9 cellular contexts compared by ENCODE assay signal in the genomic region with DNA sequence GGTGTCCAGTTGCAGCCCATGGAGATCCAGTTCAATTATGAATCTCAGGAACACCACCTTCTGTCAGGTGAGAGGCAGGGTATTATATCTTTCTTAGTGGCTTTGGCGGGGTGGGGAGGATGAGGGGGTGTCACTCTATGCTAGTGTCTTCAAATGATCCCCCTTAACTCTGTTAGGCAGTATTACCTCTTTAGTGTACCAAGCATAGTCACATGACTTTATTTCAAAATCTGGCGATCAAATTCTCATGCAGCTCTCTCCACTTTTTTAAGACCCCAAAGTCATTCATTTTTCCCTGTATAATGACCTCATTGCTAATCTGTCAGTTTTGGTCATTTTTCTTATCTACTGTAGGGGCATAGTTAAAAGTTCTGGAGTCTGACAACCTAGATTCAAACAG. TPM values are rescaled to one million over a fixed set of nuclear protein-coding genes. Genes with fewer than 3 reads are reported as not detected.
A peak's percentile ranks its signal among the peaks of the same experiment; 100 is the strongest.
DNase-seq lines count a peak whose midpoint lies in the region; ATAC-seq and TF ChIP-seq lines count a peak whose summit lies in the region.
"Had no signal": no experiment of that assay in that cellular context is flagged by ENCODE, and none has a peak within 500 bp of the region (broad histone marks: within the 10 kb centered on the region; RNA-seq: fewer than 3 reads in every experiment).

No MANE protein-coding gene starts in this region.

- H3K9me3 ChIP-seq in Panc1 (ENCODE audit: control insufficient read depth, insufficient read depth, low read depth, low read length): peaks cover 35% of the 10 kb centered on the region; the same call in 1 of the 2 replicates

- peaks cover 20% of the 10 kb centered on the region for H3K4me1 Mint-ChIP-seq in progenitor cell of endocrine pancreas (ENCODE audit: low read depth)

- H3K36me3 ChIP-seq in Panc1 (ENCODE audit: control insufficient read depth, insufficient read depth, low read length): peaks cover 6% of the 10 kb centered on the region

- H3K36me3 Mint-ChIP-seq in progenitor cell of endocrine pancreas (ENCODE audit: insufficient read depth): peaks cover 25% of the 10 kb centered on the region

- peak overlapping the region; percentile 83 for H3K4me3 ChIP-seq in GM08714 (ENCODE audit: low read length)
- peak overlapping the region; percentile 89 to 90 for H3K4me3 ChIP-seq in Panc1 (ENCODE audit: low read depth in 2 of 2, low read length in 2 of 2)

- no TSS peak for BruUV-seq in Panc1 (replicated peaks; lab: Mats Ljungman, UMichigan)

- DNase-seq in Panc1 (ENCODE audit: low read depth, low spot score) (no peak), erythroblast (lab: John Stamatoyannopoulos, UW) (peak; percentile 39 to 50), progenitor cell of endocrine pancreas (ENCODE audit: low spot score, unreplicated experiment) (no peak), NCI-H1694 treated with DMSO at 0.1 percent for 48 hours (lab: John Stamatoyannopoulos, UW) (no peak), GOT3 (lab: John Stamatoyannopoulos, UW) (no peak)
- DNase-seq: NCI-H446 treated with DMSO at 0.1 percent for 48 hours had no signal

- POLR2A ChIA-PET in Panc1 (lab: Charles Lee): no interaction called here

- peaks cover 14% of the 10 kb centered on the region for H3K9me3 Mint-ChIP-seq in progenitor cell of endocrine pancreas (ENCODE audit: low read depth)

- H3K27ac Mint-ChIP-seq in progenitor cell of endocrine pancreas: peak overlapping the region; percentile 99

- CTCF ChIA-PET in Panc1 (lab: Charles Lee): no interaction called here

- in situ Hi-C loops in Panc1 (cut with HindIII; ENCODE audit: low pct_unique_long_range_greater_than_20kb, low sequenced_read_pairs): no loop called here

- H3K27ac ChIP-seq in Panc1 (ENCODE audit: low read length): peak overlapping the region; percentile 95

- no peaks in the 10 kb centered on the region for H3K27me3 ChIP-seq in Panc1 (ENCODE audit: control insufficient read depth, insufficient read depth, low read length)

- intact Hi-C loops in Panc1 (cut with micrococcal nuclease; ENCODE audit: unreplicated experiment): no loop called here

- H3K4me3 Mint-ChIP-seq in progenitor cell of endocrine pancreas (ENCODE audit: low read depth): peak overlapping the region; percentile 97

- H3K27me3 Mint-ChIP-seq in progenitor cell of endocrine pancreas: no peaks in the 10 kb centered on the region

- TF ChIP-seq POLR2A in erythroblast (IDR thresholded peaks at IDR 0.05; ENCODE audit: low read length): no peak

- H3K4me1 ChIP-seq in Panc1 (ENCODE audit: control insufficient read depth, insufficient read depth, low read length): no peaks in the 10 kb centered on the region

- ATAC-seq in Panc1: no peak
- ATAC-seq in GM19395 (IDR thresholded peaks at IDR 0.05; ENCODE audit: unreplicated experiment): no peak
- no peak for ATAC-seq in GM21423 (IDR thresholded peaks at IDR 0.05; ENCODE audit: unreplicated experiment)

- no peak for TF ChIP-seq CTCF in Panc1 (IDR thresholded peaks at IDR 0.05)
- TF ChIP-seq CTCF in progenitor cell of endocrine pancreas (IDR thresholded peaks at IDR 0.05; ENCODE audit: unreplicated experiment): no peak

RNA-seq across cellular contexts. Expression of a gene that starts 1.1 kb away (rescaled TPM):
- total RNA-seq in Panc1 (2021; ENCODE audit: unreplicated experiment) (12.1 TPM), progenitor cell of endocrine pancreas (27.1 and 34.5 TPM in 2 replicates)
- 7.2 TPM for polyA plus RNA-seq in Panc1 (2012; ENCODE audit: insufficient read length)

RNA-seq across cellular contexts. Expression of a gene that starts 50.3 kb away (rescaled TPM):
- 9.8 TPM for total RNA-seq in Panc1 (2021; ENCODE audit: unreplicated experiment)
- polyA plus RNA-seq in Panc1 (2012; ENCODE audit: insufficient read length): 6.2 TPM
- total RNA-seq in progenitor cell of endocrine pancreas: 41.2 and 43.6 TPM in 2 replicates

RNA-seq across cellular contexts. Expression of a gene that starts 53.1 kb away (rescaled TPM):
- 46.8 TPM for total RNA-seq in Panc1 (2021; ENCODE audit: unreplicated experiment)
- 18.7 TPM for polyA plus RNA-seq in Panc1 (2012; ENCODE audit: insufficient read length)
- 70.3 and 76.1 TPM in 2 replicates for total RNA-seq in progenitor cell of endocrine pancreas

Comparison
In these comparisons a context has a peak if more than half of its experiments do, and no peak if none do; other contexts are left out.
1. DNase-seq: peak in erythroblast (2 of 2); none in Panc1 (single experiment), progenitor cell of endocrine pancreas (single experiment), NCI-H1694 treated with DMSO at 0.1 percent for 48 hours (single experiment) and GOT3 (single experiment).